30 cellular contexts compared by ENCODE assay signal in genomic region chr7:16670747-16671344, GRCh38. TPM values are rescaled to one million over a fixed set of nuclear protein-coding genes. Genes with fewer than 3 reads are reported as not detected.
DNase-seq lines count a peak whose midpoint lies in the region; ATAC-seq, FAIRE-seq and TF ChIP-seq lines count a peak whose summit lies in the region.
"Had no signal": no experiment of that assay in that cellular context is flagged by ENCODE, and none has a peak within 500 bp of the region (broad histone marks: within the 10 kb centered on the region; RNA-seq: fewer than 3 reads in every experiment).

No MANE protein-coding gene starts in this region.

- FAIRE-seq in A549 (lab: Jason Lieb, UNC) (no peak), astrocyte (lab: Jason Lieb, UNC) (no peak)
- FAIRE-seq: RCC 7860, small intestine had no signal

- POLR2A ChIA-PET in A549 (lab: Yijun Ruan, JAX) = no interaction called here

- no peak overlapping the region for H3K4me2 ChIP-seq in A549
- no peak overlapping the region for H3K4me2 ChIP-seq in astrocyte (ENCODE audit: low read length)

- peak overlapping the region; percentile 58 for H3K27ac Mint-ChIP-seq in Calu3 (ENCODE audit: unreplicated experiment)
- H3K27ac Mint-ChIP-seq in astrocyte (ENCODE audit: unreplicated experiment) = no peak overlapping the region
- H3K27ac Mint-ChIP-seq in osteocyte (ENCODE audit: unreplicated experiment) = peak overlapping the region; percentile 89
- H3K27ac Mint-ChIP-seq: activated CD8-positive, alpha-beta memory T cell treated with anti-CD3 and anti-CD28 coated beads, Interleukin-2, amount 10 ng/mL, durations not matched to agents 7 days and 5 days; activated naive CD4-positive, alpha-beta T cell treated with anti-CD3 and anti-CD28 coated beads for 36 hours; mesothelial cell of epicardium had no signal

- H3K4me1 ChIP-seq in A549 (peaks cover 29% of the 10 kb centered on the region), astrocyte (ENCODE audit: insufficient read depth, low read length) (peaks cover 30% of the 10 kb centered on the region), BE2C (peaks cover 8% of the 10 kb centered on the region)
- H3K4me1 ChIP-seq: SJCRH30 had no signal

- TF ChIP-seq RAD21 in A549 (conservative IDR thresholded peaks at IDR 0.05 in 1 of 2, IDR thresholded peaks at IDR 0.05 in 1 of 2) = no peak

- peaks cover 62% of the 10 kb centered on the region for H3K36me3 Mint-ChIP-seq in Calu3 (ENCODE audit: insufficient read depth, unreplicated experiment)
- H3K36me3 Mint-ChIP-seq in astrocyte (ENCODE audit: low read depth, unreplicated experiment) = peaks cover 8% of the 10 kb centered on the region
- peaks cover 34% of the 10 kb centered on the region for H3K36me3 Mint-ChIP-seq in osteocyte (ENCODE audit: unreplicated experiment)

- H3K36me3 ChIP-seq in astrocyte (ENCODE audit: insufficient read depth, low read length) (peaks cover 18% of the 10 kb centered on the region), BE2C (peaks cover 62% of the 10 kb centered on the region)

- no peak overlapping the region for H3K9ac ChIP-seq in astrocyte (ENCODE audit: low read length)

- H3K79me2 ChIP-seq in astrocyte (ENCODE audit: insufficient read depth, low read length) = peaks cover 47% of the 10 kb centered on the region

- TF ChIP-seq CTCF in A549 (IDR thresholded peaks at IDR 0.05) (no peak), Calu3 (IDR thresholded peaks at IDR 0.05; ENCODE audit: unreplicated experiment) (no peak), astrocyte (IDR thresholded peaks at IDR 0.05; ENCODE audit: insufficient read depth, low read depth, low read length) (no peak), osteocyte (IDR thresholded peaks at IDR 0.05) (no peak), BE2C (IDR thresholded peaks at IDR 0.05; ENCODE audit: low read depth, low read length) (no peak)

- no peaks in the 10 kb centered on the region for H3K27me3 Mint-ChIP-seq in Calu3 (ENCODE audit: unreplicated experiment)
- no peaks in the 10 kb centered on the region for H3K27me3 Mint-ChIP-seq in astrocyte (ENCODE audit: low read depth, unreplicated experiment)
- H3K27me3 Mint-ChIP-seq in osteocyte (ENCODE audit: unreplicated experiment) = no peaks in the 10 kb centered on the region
- H3K27me3 Mint-ChIP-seq: activated CD8-positive, alpha-beta memory T cell treated with anti-CD3 and anti-CD28 coated beads, Interleukin-2, amount 10 ng/mL, durations not matched to agents 7 days and 5 days; naive B cell had no signal

- peaks cover 3% of the 10 kb centered on the region for H4K20me1 ChIP-seq in astrocyte (ENCODE audit: insufficient read depth, low read length)

- TF ChIP-seq EP300 in A549 (IDR thresholded peaks at IDR 0.05) = no peak

- CTCF ChIA-PET in A549 (lab: Yijun Ruan, JAX) (interaction anchor here (1.5 kb wide), 1 partner anchor 24 kb away, joined by 4 read pairs; no protein-coding TSS in a partner anchor), Calu3 (lab: Charles Lee) (no interaction called here)

- no peak overlapping the region for H3K4me3 Mint-ChIP-seq in Calu3 (ENCODE audit: low read depth, unreplicated experiment)
- H3K4me3 Mint-ChIP-seq in astrocyte (ENCODE audit: unreplicated experiment) = no peak overlapping the region
- no peak overlapping the region for H3K4me3 Mint-ChIP-seq in osteocyte (ENCODE audit: unreplicated experiment)
- H3K4me3 Mint-ChIP-seq: activated CD8-positive, alpha-beta memory T cell treated with anti-CD3 and anti-CD28 coated beads, Interleukin-2, amount 10 ng/mL, durations not matched to agents 7 days and 5 days; activated naive CD4-positive, alpha-beta T cell treated with anti-CD3 and anti-CD28 coated beads for 36 hours; CD14-positive monocyte; mesothelial cell of epicardium; naive B cell had no signal

- H3K27me3 ChIP-seq in astrocyte (ENCODE audit: insufficient read depth, low read length) (no peaks in the 10 kb centered on the region), BE2C (no peaks in the 10 kb centered on the region)
- H3K27me3 ChIP-seq: esophagus muscularis mucosa, gastroesophageal sphincter, left lung, SJCRH30, stomach, tibial artery had no signal

- TF ChIP-seq POLR2A in A549 (IDR thresholded peaks at IDR 0.05; ENCODE audit: low read length) = no peak

- H3K4me3 ChIP-seq in A549 (no peak overlapping the region), astrocyte (ENCODE audit: insufficient read depth, low read depth, low read length) (no peak overlapping the region), BE2C (ENCODE audit: low read depth, low read length) (no peak overlapping the region)
- H3K4me3 ChIP-seq: esophagus muscularis mucosa, gastroesophageal sphincter, left lung, SJCRH30, stomach, tibial artery had no signal

- H3K4me1 Mint-ChIP-seq in Calu3 (ENCODE audit: low read depth, unreplicated experiment) (peaks cover 48% of the 10 kb centered on the region), astrocyte (ENCODE audit: low read depth, unreplicated experiment) (peaks cover 32% of the 10 kb centered on the region), osteocyte (ENCODE audit: unreplicated experiment) (peaks cover 37% of the 10 kb centered on the region)

- H2AFZ ChIP-seq in astrocyte (ENCODE audit: low read depth, low read length) = no peak overlapping the region

- intact Hi-C loops in Calu3 (cut with micrococcal nuclease; ENCODE audit: unreplicated experiment) = no loop called here

- DNase-seq in A549 (ENCODE audit: low read depth in 1 of 2, low spot score in 1 of 2) = no peak
- no peak for DNase-seq in Calu3
- DNase-seq in astrocyte (ENCODE audit: low read depth) = no peak
- no peak for DNase-seq in osteocyte (ENCODE audit: extremely low spot score, unreplicated experiment)
- DNase-seq in BE2C = no peak
- DNase-seq in GOT3 (lab: John Stamatoyannopoulos, UW) = no peak
- DNase-seq: activated CD4-positive, alpha-beta T cell treated with anti-CD3 and anti-CD28 coated beads, Interleukin-2, amount 50 U/mL, for 1 hour; activated CD8-positive, alpha-beta memory T cell treated with anti-CD3 and anti-CD28 coated beads, Interleukin-2, amount 10 ng/mL, durations not matched to agents 7 days and 5 days; activated naive CD4-positive, alpha-beta T cell treated with anti-CD3 and anti-CD28 coated beads for 36 hours; caudate nucleus; left lung; naive B cell; NCI-H1105; NCI-H187 treated with DMSO at 0.1 percent for 48 hours; NCI-H526 treated with DMSO at 0.1 percent for 48 hours; nucleus accumbens; SJCRH30; small intestine; stimulated activated CD4-positive, alpha-beta T cell treated with anti-CD3 and anti-CD28 coated beads, Interleukin-2, amount 100 ng/mL, for 24 hours; stomach; T1000; tibial artery; WERI-Rb-1 had no signal

- peaks cover 3% of the 10 kb centered on the region for H3K9me3 Mint-ChIP-seq in Calu3 (ENCODE audit: low read depth, unreplicated experiment)
- no peaks in the 10 kb centered on the region for H3K9me3 Mint-ChIP-seq in astrocyte (ENCODE audit: unreplicated experiment)
- H3K9me3 Mint-ChIP-seq in osteocyte (ENCODE audit: unreplicated experiment) = peaks cover 8% of the 10 kb centered on the region
- H3K9me3 Mint-ChIP-seq: activated naive CD4-positive, alpha-beta T cell treated with anti-CD3 and anti-CD28 coated beads for 36 hours had no signal

- BruUV-seq in Calu3 (replicated peaks; lab: Mats Ljungman, UMichigan) = no TSS peak

- no peak for ATAC-seq in A549
- ATAC-seq in GM21390 (IDR thresholded peaks at IDR 0.05; ENCODE audit: unreplicated experiment) = no peak
- ATAC-seq: activated CD8-positive, alpha-beta memory T cell treated with anti-CD3 and anti-CD28 coated beads, Interleukin-2, amount 10 ng/mL, durations not matched to agents 7 days and 5 days; gastroesophageal sphincter; left lung had no signal

- 96% methylated on average over 3 of the region's 3 CpGs for WGBS in A549 (ENCODE audit: missing lambda C conversion rate)

- no peaks in the 10 kb centered on the region for H3K9me3 ChIP-seq in A549
- no peaks in the 10 kb centered on the region for H3K9me3 ChIP-seq in astrocyte (ENCODE audit: insufficient read depth, low read depth, low read length)
- H3K9me3 ChIP-seq in BE2C = no peaks in the 10 kb centered on the region
- H3K9me3 ChIP-seq: esophagus muscularis mucosa, gastroesophageal sphincter, left lung, SJCRH30, stomach, tibial artery had no signal

- H3K27ac ChIP-seq in A549 (no peak overlapping the region; a peak in 1 of 6 replicates), astrocyte (ENCODE audit: low read depth, low read length) (peak overlapping the region; percentile 71)
- H3K27ac ChIP-seq: HL-60, SJCRH30, stomach, tibial artery, WERI-Rb-1 had no signal

TF ChIP-seq in A549, 52 proteins besides CTCF, POLR2A, EP300 and RAD21 (continues in another document):
- TF ChIP-seq MAFK (IDR thresholded peaks at IDR 0.05; ENCODE audit: partially characterized antibody) (peak; percentile 80), ATOH8 (CRISPR knock-in tag; IDR thresholded peaks at IDR 0.05; ENCODE audit: low read depth) (no peak), JUN (IDR thresholded peaks at IDR 0.05) (no peak), ZC3H11A (IDR thresholded peaks at IDR 0.05) (no peak), ESRRA (IDR thresholded peaks at IDR 0.05; ENCODE audit: borderline replicate concordance, low read length) (no peak), BHLHE40 (IDR thresholded peaks at IDR 0.05; ENCODE audit: low read depth, low read length) (no peak)

RNA-seq across cellular contexts. Expression of gene BZW2, which starts 24.9 kb away (rescaled TPM):
- polyA plus RNA-seq in A549 (2011; rRNA removed) (101 and 108 TPM in 2 replicates), A549 (2017; fragmentation: RNase III; extraction: RNeasy Plus Mini Kit Qiagen cat#74134 plus additional on column Dnase treatment) (72.4 to 83.4 TPM (median 76.5 TPM) in 3 replicates)
- 74.4 and 76.6 TPM in 2 replicates for polyA plus RNA-seq in A549 (2012; cell fraction: cytosol; rRNA removed)
- 33.3 and 37.6 TPM in 2 replicates for polyA plus RNA-seq in A549 (2012; cell fraction: nucleus; rRNA removed)
- polyA minus RNA-seq in A549 (2011; rRNA and poly(A)+ RNA removed) = 51.0 and 63.8 TPM in 2 replicates
- total RNA-seq in Calu3 (2022) (185 and 194 TPM in 2 replicates), astrocyte (83.4 and 84.9 TPM in 2 replicates), osteocyte (60.9 and 61.3 TPM in 2 replicates)
- polyA plus RNA-seq in BE2C (2012; ENCODE audit: insufficient read depth, insufficient read length, low read depth) = 163 TPM

RNA-seq across cellular contexts. Expression of gene ANKMY2, which starts 25.3 kb away (rescaled TPM):
- polyA plus RNA-seq in A549 (2011; rRNA removed) = 24.2 and 26.1 TPM in 2 replicates
- polyA plus RNA-seq in A549 (2012; cell fraction: cytosol; rRNA removed) = 7.3 and 7.4 TPM in 2 replicates
- 6.4 and 8.8 TPM in 2 replicates for polyA plus RNA-seq in A549 (2012; cell fraction: nucleus; rRNA removed)
- polyA plus RNA-seq in A549 (2017; fragmentation: RNase III; extraction: RNeasy Plus Mini Kit Qiagen cat#74134 plus additional on column Dnase treatment) = 13.3 to 15.3 TPM (median 14.3 TPM) in 3 replicates
- 12.3 and 14.6 TPM in 2 replicates for polyA minus RNA-seq in A549 (2011; rRNA and poly(A)+ RNA removed)
- total RNA-seq in Calu3 (2022) = 29.9 and 32.5 TPM in 2 replicates
- total RNA-seq in astrocyte = 21.9 and 25.0 TPM in 2 replicates
- total RNA-seq in osteocyte = 16.9 TPM in 2 replicates
- 12.6 TPM for polyA plus RNA-seq in BE2C (2012; ENCODE audit: insufficient read depth, insufficient read length, low read depth)
